In the genomic region with DNA sequence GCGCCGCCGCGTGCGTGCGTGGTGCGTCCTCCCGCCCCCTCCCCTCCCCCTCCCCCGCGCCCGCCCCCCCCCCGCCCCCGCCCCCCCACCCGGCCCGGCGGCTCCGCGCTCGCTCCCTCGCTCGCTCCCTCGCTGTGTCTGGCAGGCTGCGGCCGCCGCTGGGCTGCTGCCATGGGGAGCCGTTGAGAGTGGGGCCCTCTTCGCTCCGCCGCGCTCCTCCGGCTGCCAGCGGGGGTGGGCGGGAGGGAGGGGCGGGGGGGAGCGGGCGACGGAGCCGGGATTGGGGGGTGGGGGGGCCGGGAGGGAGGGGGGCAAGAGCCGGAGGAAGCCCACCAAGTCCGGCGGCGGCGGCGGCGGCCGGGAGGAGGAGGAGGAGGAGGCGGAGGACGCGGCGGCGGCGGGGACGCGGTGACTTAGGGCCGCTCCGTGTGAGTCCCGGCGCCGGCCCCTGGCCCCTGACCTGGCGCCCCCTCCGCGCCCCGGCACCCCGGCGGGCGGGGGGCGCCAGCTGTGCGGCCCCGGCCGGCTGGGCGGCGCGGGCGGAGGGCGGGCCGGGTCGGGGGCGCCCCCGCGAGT, we compare ENCODE assay signal across 8 cellular contexts. TPM values are rescaled to one million over a fixed set of nuclear protein-coding genes. Genes with fewer than 3 reads are reported as not detected.
A peak's percentile ranks its signal among the peaks of the same experiment; 100 is the strongest.
DNase-seq lines count a peak whose midpoint lies in the region; ATAC-seq and TF ChIP-seq lines count a peak whose summit lies in the region.

No MANE protein-coding gene starts in this region.

- DNase-seq in heart left ventricle (no peak), left cardiac atrium (no peak), left lung (peak in 1 of 2 donors; percentile 90), upper lobe of right lung (peak; percentile 86), superior temporal gyrus (ENCODE audit: extremely low spot score) (no peak), HAP-1 (ENCODE audit: low spot score in 2 of 2) (no peak)
- DNase-seq in activated CD4-positive, alpha-beta memory T cell treated with anti-CD3 and anti-CD28 coated beads for 36 hours = no peak

- intact Hi-C loops in heart left ventricle (cut with DNase I) (loop anchor here in 5 of 10 donors (1.0 to 10.0 kb wide), 8 partner anchors 124 to 794 kb away; a partner anchor contains a TSS), left cardiac atrium (cut with DNase I) (loop anchor here in 1 of 2 donors (10.0 kb wide), 1 partner anchor 194 kb away; a partner anchor contains a TSS), left lung (cut with DNase I) (no loop called here), upper lobe of right lung (cut with DNase I) (no loop called here)
- intact Hi-C loops in activated CD4-positive, alpha-beta memory T cell treated with anti-CD3 and anti-CD28 coated beads for 36 hours (cut with micrococcal nuclease) = loop anchor here (1.0 to 10.0 kb wide), 10 partner anchors 27 to 793 kb away; a partner anchor contains a TSS

- H3K36me3 ChIP-seq in heart left ventricle (peaks cover 0 to 1% (median 0%) of the 10 kb centered on the region in 9 donors), left lung (peaks cover 0 to 1% of the 10 kb centered on the region in 2 donors), upper lobe of right lung (peaks cover under 1% of the 10 kb centered on the region), HAP-1 (replicated peaks) (no peaks in the 10 kb centered on the region)

- H3K27ac ChIP-seq in heart left ventricle (peak overlapping the region; percentile 86 to 97 (median 90)), left lung (peak overlapping the region; percentile 86 to 95), upper lobe of right lung (peak overlapping the region; percentile 83)

- no peak for ATAC-seq in heart left ventricle
- ATAC-seq in left cardiac atrium = no peak
- no peak for ATAC-seq in left lung
- ATAC-seq in upper lobe of right lung = no peak
- ATAC-seq in HG03460 (IDR thresholded peaks at IDR 0.05; ENCODE audit: unreplicated experiment) = no peak

- H3K27ac Mint-ChIP-seq in activated CD4-positive, alpha-beta memory T cell treated with anti-CD3 and anti-CD28 coated beads for 36 hours = peak overlapping the region; percentile 42

- H3K9me3 Mint-ChIP-seq in activated CD4-positive, alpha-beta memory T cell treated with anti-CD3 and anti-CD28 coated beads for 36 hours = no peaks in the 10 kb centered on the region

- H3K4me1 Mint-ChIP-seq in activated CD4-positive, alpha-beta memory T cell treated with anti-CD3 and anti-CD28 coated beads for 36 hours (ENCODE audit: low read depth) = peaks cover 41% of the 10 kb centered on the region

- TF ChIP-seq POLR2A in heart left ventricle (IDR thresholded peaks at IDR 0.05) = no peak

- in situ Hi-C loops in HAP-1 (cut with MboI; ENCODE audit: low sequenced_read_pairs) = no loop called here

- no peaks in the 10 kb centered on the region for H3K9me3 ChIP-seq in heart left ventricle
- H3K9me3 ChIP-seq in left lung = no peaks in the 10 kb centered on the region
- H3K9me3 ChIP-seq in upper lobe of right lung = no peaks in the 10 kb centered on the region
- H3K9me3 ChIP-seq in HAP-1 = no peaks in the 10 kb centered on the region

- H3K4me3 Mint-ChIP-seq in activated CD4-positive, alpha-beta memory T cell treated with anti-CD3 and anti-CD28 coated beads for 36 hours = no peak overlapping the region

- H3K27me3 ChIP-seq in heart left ventricle (no peaks in the 10 kb centered on the region), left lung (no peaks in the 10 kb centered on the region), upper lobe of right lung (no peaks in the 10 kb centered on the region), HAP-1 (ENCODE audit: low read depth) (no peaks in the 10 kb centered on the region)

- TF ChIP-seq CTCF in heart left ventricle (IDR thresholded peaks at IDR 0.05) (no peak), left lung (IDR thresholded peaks at IDR 0.05) (no peak), upper lobe of right lung (IDR thresholded peaks at IDR 0.05) (no peak)

- POLR2A ChIA-PET in activated CD4-positive, alpha-beta memory T cell treated with anti-CD3 and anti-CD28 coated beads for 36 hours (lab: Charles Lee) = interaction anchor here (0.6 to 1.0 kb wide), 3 partner anchors 26 to 274 kb away, joined by 3 read pairs; no protein-coding TSS in a partner anchor

- CTCF ChIA-PET in activated CD4-positive, alpha-beta memory T cell treated with anti-CD3 and anti-CD28 coated beads for 36 hours (lab: Charles Lee) = interaction anchor here (1.1 kb wide), 1 partner anchor 251 kb away, joined by 3 read pairs; no protein-coding TSS in a partner anchor

- 0 to 1% (median 1%) methylated on average over 6 to 58 of the region's 81 CpGs for WGBS in heart left ventricle, 4 donors

- H3K4me1 ChIP-seq in heart left ventricle (peaks cover 8 to 43% (median 24%) of the 10 kb centered on the region in 12 donors), left lung (peaks cover 9 to 43% of the 10 kb centered on the region in 2 donors), upper lobe of right lung (peaks cover 28% of the 10 kb centered on the region), HAP-1 (peaks cover 33% of the 10 kb centered on the region)

- no peaks in the 10 kb centered on the region for H3K27me3 Mint-ChIP-seq in activated CD4-positive, alpha-beta memory T cell treated with anti-CD3 and anti-CD28 coated beads for 36 hours

- H3K4me3 ChIP-seq in heart left ventricle (peak overlapping the region; percentile 50 to 97 (median 76)), left lung (peak overlapping the region; percentile 48 to 59), upper lobe of right lung (peak overlapping the region; percentile 61), HAP-1 (no peak overlapping the region; the same call in 1 of the 2 replicates)

- H3K36me3 Mint-ChIP-seq in activated CD4-positive, alpha-beta memory T cell treated with anti-CD3 and anti-CD28 coated beads for 36 hours = no peaks in the 10 kb centered on the region

RNA-seq across cellular contexts. Expression of a gene that starts 2.4 kb away (rescaled TPM):
- total RNA-seq in heart left ventricle (10 to 100 TPM; 19.9 to 29.2 (median 22.5) TPM), left cardiac atrium (10 to 100 TPM; 21.4 to 24.0 TPM), left lung (10 to 100 TPM; 20.6 to 23.5 TPM), upper lobe of right lung (21.7 TPM)
- 10 to 100 TPM; 12.5 to 19.3 TPM for polyA plus RNA-seq in heart left ventricle
- total RNA-seq in activated CD4-positive, alpha-beta memory T cell treated with anti-CD3 and anti-CD28 coated beads for 36 hours = 1 to 10 TPM; 4.7 to 5.1 TPM
